Comparison of ENCODE assay signal across 1 cellular context in genomic region chr9:73009649-73010288, GRCh38.
TF ChIP-seq lines count a peak whose summit lies in the region.

No MANE protein-coding gene starts in this region.

TF ChIP-seq in K562, 482 proteins besides CTCF, POLR2A, EP300 and RAD21 (continued from another document and continues in another):
- TF ChIP-seq HOMEZ (CRISPR knock-in tag; IDR thresholded peaks at IDR 0.05), result no peak
- TF ChIP-seq, protein P1, sequence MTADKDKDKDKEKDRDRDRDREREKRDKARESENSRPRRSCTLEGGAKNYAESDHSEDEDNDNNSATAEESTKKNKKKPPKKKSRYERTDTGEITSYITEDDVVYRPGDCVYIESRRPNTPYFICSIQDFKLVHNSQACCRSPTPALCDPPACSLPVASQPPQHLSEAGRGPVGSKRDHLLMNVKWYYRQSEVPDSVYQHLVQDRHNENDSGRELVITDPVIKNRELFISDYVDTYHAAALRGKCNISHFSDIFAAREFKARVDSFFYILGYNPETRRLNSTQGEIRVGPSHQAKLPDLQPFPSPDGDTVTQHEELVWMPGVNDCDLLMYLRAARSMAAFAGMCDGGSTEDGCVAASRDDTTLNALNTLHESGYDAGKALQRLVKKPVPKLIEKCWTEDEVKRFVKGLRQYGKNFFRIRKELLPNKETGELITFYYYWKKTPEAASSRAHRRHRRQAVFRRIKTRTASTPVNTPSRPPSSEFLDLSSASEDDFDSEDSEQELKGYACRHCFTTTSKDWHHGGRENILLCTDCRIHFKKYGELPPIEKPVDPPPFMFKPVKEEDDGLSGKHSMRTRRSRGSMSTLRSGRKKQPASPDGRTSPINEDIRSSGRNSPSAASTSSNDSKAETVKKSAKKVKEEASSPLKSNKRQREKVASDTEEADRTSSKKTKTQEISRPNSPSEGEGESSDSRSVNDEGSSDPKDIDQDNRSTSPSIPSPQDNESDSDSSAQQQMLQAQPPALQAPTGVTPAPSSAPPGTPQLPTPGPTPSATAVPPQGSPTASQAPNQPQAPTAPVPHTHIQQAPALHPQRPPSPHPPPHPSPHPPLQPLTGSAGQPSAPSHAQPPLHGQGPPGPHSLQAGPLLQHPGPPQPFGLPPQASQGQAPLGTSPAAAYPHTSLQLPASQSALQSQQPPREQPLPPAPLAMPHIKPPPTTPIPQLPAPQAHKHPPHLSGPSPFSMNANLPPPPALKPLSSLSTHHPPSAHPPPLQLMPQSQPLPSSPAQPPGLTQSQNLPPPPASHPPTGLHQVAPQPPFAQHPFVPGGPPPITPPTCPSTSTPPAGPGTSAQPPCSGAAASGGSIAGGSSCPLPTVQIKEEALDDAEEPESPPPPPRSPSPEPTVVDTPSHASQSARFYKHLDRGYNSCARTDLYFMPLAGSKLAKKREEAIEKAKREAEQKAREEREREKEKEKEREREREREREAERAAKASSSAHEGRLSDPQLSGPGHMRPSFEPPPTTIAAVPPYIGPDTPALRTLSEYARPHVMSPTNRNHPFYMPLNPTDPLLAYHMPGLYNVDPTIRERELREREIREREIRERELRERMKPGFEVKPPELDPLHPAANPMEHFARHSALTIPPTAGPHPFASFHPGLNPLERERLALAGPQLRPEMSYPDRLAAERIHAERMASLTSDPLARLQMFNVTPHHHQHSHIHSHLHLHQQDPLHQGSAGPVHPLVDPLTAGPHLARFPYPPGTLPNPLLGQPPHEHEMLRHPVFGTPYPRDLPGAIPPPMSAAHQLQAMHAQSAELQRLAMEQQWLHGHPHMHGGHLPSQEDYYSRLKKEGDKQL (CRISPR knock-in tag; IDR thresholded peaks at IDR 0.05; ENCODE audit: borderline replicate concordance), result no peak
- TF ChIP-seq MCM2 (IDR thresholded peaks at IDR 0.05; ENCODE audit: low read depth), result no peak
- TF ChIP-seq EZH2 (IDR thresholded peaks at IDR 0.05; ENCODE audit: borderline replicate concordance, low read depth, low read length), result no peak
- no peak for TF ChIP-seq ZNF197 (CRISPR knock-in tag; IDR thresholded peaks at IDR 0.05; ENCODE audit: low read depth)
- no peak for TF ChIP-seq ZC3H8 (IDR thresholded peaks at IDR 0.05)
- no peak for TF ChIP-seq ILK (tag; IDR thresholded peaks at IDR 0.05; ENCODE audit: borderline replicate concordance, low read depth)
- TF ChIP-seq RBBP5 (IDR thresholded peaks at IDR 0.05; ENCODE audit: borderline replicate concordance, insufficient read depth, low read length, poor library complexity, severe bottlenecking), result no peak
- no peak for TF ChIP-seq ZNF217 (CRISPR knock-in tag; IDR thresholded peaks at IDR 0.05)
- no peak for TF ChIP-seq NFXL1 (CRISPR knock-in tag; IDR thresholded peaks at IDR 0.05)
- no peak for TF ChIP-seq PHB (CRISPR knock-in tag; IDR thresholded peaks at IDR 0.05)
- no peak for TF ChIP-seq PCBP1 (IDR thresholded peaks at IDR 0.05; ENCODE audit: low read depth, low read length, poor library complexity, severe bottlenecking)
- peak; percentile 80 for TF ChIP-seq LEF1 (IDR thresholded peaks at IDR 0.05)
- TF ChIP-seq ZZZ3 (IDR thresholded peaks at IDR 0.05), result no peak
- no peak for TF ChIP-seq FIP1L1 (IDR thresholded peaks at IDR 0.05; ENCODE audit: low read depth, low read length, poor library complexity, severe bottlenecking)
- TF ChIP-seq HDAC8 (tag; IDR thresholded peaks at IDR 0.05), result no peak
- TF ChIP-seq ZNF41 (CRISPR knock-in tag; conservative IDR thresholded peaks at IDR 0.05), result no peak
- TF ChIP-seq, protein P2, sequence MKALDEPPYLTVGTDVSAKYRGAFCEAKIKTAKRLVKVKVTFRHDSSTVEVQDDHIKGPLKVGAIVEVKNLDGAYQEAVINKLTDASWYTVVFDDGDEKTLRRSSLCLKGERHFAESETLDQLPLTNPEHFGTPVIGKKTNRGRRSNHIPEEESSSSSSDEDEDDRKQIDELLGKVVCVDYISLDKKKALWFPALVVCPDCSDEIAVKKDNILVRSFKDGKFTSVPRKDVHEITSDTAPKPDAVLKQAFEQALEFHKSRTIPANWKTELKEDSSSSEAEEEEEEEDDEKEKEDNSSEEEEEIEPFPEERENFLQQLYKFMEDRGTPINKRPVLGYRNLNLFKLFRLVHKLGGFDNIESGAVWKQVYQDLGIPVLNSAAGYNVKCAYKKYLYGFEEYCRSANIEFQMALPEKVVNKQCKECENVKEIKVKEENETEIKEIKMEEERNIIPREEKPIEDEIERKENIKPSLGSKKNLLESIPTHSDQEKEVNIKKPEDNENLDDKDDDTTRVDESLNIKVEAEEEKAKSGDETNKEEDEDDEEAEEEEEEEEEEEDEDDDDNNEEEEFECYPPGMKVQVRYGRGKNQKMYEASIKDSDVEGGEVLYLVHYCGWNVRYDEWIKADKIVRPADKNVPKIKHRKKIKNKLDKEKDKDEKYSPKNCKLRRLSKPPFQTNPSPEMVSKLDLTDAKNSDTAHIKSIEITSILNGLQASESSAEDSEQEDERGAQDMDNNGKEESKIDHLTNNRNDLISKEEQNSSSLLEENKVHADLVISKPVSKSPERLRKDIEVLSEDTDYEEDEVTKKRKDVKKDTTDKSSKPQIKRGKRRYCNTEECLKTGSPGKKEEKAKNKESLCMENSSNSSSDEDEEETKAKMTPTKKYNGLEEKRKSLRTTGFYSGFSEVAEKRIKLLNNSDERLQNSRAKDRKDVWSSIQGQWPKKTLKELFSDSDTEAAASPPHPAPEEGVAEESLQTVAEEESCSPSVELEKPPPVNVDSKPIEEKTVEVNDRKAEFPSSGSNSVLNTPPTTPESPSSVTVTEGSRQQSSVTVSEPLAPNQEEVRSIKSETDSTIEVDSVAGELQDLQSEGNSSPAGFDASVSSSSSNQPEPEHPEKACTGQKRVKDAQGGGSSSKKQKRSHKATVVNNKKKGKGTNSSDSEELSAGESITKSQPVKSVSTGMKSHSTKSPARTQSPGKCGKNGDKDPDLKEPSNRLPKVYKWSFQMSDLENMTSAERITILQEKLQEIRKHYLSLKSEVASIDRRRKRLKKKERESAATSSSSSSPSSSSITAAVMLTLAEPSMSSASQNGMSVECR (CRISPR knock-in tag; IDR thresholded peaks at IDR 0.05), result no peak
- TF ChIP-seq, protein P3, sequence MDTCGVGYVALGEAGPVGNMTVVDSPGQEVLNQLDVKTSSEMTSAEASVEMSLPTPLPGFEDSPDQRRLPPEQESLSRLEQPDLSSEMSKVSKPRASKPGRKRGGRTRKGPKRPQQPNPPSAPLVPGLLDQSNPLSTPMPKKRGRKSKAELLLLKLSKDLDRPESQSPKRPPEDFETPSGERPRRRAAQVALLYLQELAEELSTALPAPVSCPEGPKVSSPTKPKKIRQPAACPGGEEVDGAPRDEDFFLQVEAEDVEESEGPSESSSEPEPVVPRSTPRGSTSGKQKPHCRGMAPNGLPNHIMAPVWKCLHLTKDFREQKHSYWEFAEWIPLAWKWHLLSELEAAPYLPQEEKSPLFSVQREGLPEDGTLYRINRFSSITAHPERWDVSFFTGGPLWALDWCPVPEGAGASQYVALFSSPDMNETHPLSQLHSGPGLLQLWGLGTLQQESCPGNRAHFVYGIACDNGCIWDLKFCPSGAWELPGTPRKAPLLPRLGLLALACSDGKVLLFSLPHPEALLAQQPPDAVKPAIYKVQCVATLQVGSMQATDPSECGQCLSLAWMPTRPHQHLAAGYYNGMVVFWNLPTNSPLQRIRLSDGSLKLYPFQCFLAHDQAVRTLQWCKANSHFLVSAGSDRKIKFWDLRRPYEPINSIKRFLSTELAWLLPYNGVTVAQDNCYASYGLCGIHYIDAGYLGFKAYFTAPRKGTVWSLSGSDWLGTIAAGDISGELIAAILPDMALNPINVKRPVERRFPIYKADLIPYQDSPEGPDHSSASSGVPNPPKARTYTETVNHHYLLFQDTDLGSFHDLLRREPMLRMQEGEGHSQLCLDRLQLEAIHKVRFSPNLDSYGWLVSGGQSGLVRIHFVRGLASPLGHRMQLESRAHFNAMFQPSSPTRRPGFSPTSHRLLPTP (IDR thresholded peaks at IDR 0.05; ENCODE audit: borderline replicate concordance, extremely low read depth, insufficient read length), result no peak
- no peak for TF ChIP-seq NUFIP1 (IDR thresholded peaks at IDR 0.05; ENCODE audit: partially characterized antibody)
- TF ChIP-seq YBX1 (IDR thresholded peaks at IDR 0.05), result no peak
- no peak for TF ChIP-seq ZNF23 (CRISPR knock-in tag; IDR thresholded peaks at IDR 0.05)
- TF ChIP-seq, protein P4, sequence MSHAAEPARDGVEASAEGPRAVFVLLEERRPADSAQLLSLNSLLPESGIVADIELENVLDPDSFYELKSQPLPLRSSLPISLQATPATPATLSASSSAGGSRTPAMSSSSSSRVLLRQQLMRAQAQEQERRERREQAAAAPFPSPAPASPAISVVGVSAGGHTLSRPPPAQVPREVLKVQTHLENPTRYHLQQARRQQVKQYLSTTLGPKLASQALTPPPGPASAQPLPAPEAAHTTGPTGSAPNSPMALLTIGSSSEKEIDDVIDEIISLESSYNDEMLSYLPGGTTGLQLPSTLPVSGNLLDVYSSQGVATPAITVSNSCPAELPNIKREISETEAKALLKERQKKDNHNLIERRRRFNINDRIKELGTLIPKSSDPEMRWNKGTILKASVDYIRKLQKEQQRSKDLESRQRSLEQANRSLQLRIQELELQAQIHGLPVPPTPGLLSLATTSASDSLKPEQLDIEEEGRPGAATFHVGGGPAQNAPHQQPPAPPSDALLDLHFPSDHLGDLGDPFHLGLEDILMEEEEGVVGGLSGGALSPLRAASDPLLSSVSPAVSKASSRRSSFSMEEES (CRISPR knock-in tag; IDR thresholded peaks at IDR 0.05), result no peak
- no peak for TF ChIP-seq ZNF589 (CRISPR knock-in tag; IDR thresholded peaks at IDR 0.05; ENCODE audit: low read depth)
- TF ChIP-seq, protein P5, sequence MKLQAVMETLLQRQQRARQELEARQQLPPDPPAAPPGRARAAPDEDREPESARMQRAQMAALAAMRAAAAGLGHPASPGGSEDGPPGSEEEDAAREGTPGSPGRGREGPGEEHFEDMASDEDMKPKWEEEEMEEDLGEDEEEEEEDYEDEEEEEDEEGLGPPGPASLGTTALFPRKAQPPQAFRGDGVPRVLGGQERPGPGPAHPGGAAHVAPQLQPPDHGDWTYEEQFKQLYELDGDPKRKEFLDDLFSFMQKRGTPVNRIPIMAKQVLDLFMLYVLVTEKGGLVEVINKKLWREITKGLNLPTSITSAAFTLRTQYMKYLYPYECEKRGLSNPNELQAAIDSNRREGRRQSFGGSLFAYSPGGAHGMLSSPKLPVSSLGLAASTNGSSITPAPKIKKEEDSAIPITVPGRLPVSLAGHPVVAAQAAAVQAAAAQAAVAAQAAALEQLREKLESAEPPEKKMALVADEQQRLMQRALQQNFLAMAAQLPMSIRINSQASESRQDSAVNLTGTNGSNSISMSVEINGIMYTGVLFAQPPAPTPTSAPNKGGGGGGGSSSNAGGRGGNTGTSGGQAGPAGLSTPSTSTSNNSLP (IDR thresholded peaks at IDR 0.05; ENCODE audit: borderline replicate concordance, low read depth, low read length), result 0 out of 2 replicates have a peak, but pooled peaks have one; percentile 21
- no peak for TF ChIP-seq WHSC1 (IDR thresholded peaks at IDR 0.05; ENCODE audit: low read length)
- TF ChIP-seq PCBP2 (IDR thresholded peaks at IDR 0.05; ENCODE audit: low read depth, low read length, poor library complexity, severe bottlenecking), result no peak
- no peak for TF ChIP-seq ZBED1 (IDR thresholded peaks at IDR 0.05)
- no peak for TF ChIP-seq NCOA4 (IDR thresholded peaks at IDR 0.05; ENCODE audit: partially characterized antibody)
- no peak for TF ChIP-seq SAFB (IDR thresholded peaks at IDR 0.05; ENCODE audit: borderline replicate concordance, low read depth, low read length)
- TF ChIP-seq ZNF174 (CRISPR knock-in tag; IDR thresholded peaks at IDR 0.05), result no peak
- TF ChIP-seq NR4A1 (CRISPR knock-in tag; IDR thresholded peaks at IDR 0.05), result no peak
- TF ChIP-seq NR4A1 (tag; IDR thresholded peaks at IDR 0.05), result no peak
- no peak for TF ChIP-seq ETV6 (IDR thresholded peaks at IDR 0.05; ENCODE audit: borderline replicate concordance in 1 of 2, low read depth in 2 of 2, low read length in 1 of 2)
- TF ChIP-seq ETV6 (CRISPR knock-in tag; IDR thresholded peaks at IDR 0.05; ENCODE audit: borderline replicate concordance), result no peak
- no peak for TF ChIP-seq ELF4 (CRISPR knock-in tag; IDR thresholded peaks at IDR 0.05)
- no peak for TF ChIP-seq DEAF1 (CRISPR knock-in tag; IDR thresholded peaks at IDR 0.05)
- no peak for TF ChIP-seq THRB (CRISPR knock-in tag; conservative IDR thresholded peaks at IDR 0.05)
- TF ChIP-seq ATF4 (CRISPR knock-in tag; IDR thresholded peaks at IDR 0.05), result no peak
- 0 out of 4 replicates have a peak, but pooled peaks of 1 of the 2 experiments have one; percentile 35 for TF ChIP-seq MAZ (CRISPR knock-in tag; conservative IDR thresholded peaks at IDR 0.05 in 1 of 2, IDR thresholded peaks at IDR 0.05 in 1 of 2)
- no peak for TF ChIP-seq SNAPC5 (CRISPR knock-in tag; IDR thresholded peaks at IDR 0.05)
